In genomic region chr2:18558458-18558857, GRCh38 we compare ENCODE assay signal across 14 cellular contexts. TPM values are rescaled to one million over a fixed set of nuclear protein-coding genes. Genes with fewer than 3 reads are reported as not detected.
DNase-seq lines count a peak whose midpoint lies in the region; ATAC-seq, FAIRE-seq and TF ChIP-seq lines count a peak whose summit lies in the region.
"Had no signal": no experiment of that assay in that cellular context is flagged by ENCODE, and none has a peak within 500 bp of the region (broad histone marks: within the 10 kb centered on the region; RNA-seq: fewer than 3 reads in every experiment).

No MANE protein-coding gene starts in this region.

- no peaks in the 10 kb centered on the region for H3K27me3 ChIP-seq in heart left ventricle
- H3K27me3 ChIP-seq in hepatocyte: no peaks in the 10 kb centered on the region
- no peaks in the 10 kb centered on the region for H3K27me3 ChIP-seq in skeletal muscle tissue (ENCODE audit: control insufficient read depth in 3 of 3, insufficient read depth in 3 of 3, low read length in 3 of 3)

- no peaks in the 10 kb centered on the region for H3K9me3 Mint-ChIP-seq in WTC11

- H3K4me3 ChIP-seq in heart left ventricle: peak overlapping the region in 9 of 12 donors; percentile 66 to 92 (median 86)
- H3K4me3 ChIP-seq in hepatocyte: no peak overlapping the region
- H3K4me3 ChIP-seq in skeletal muscle tissue (ENCODE audit: low read length in 3 of 3): peak overlapping the region in 1 of 3 donors; percentile 86

- H3K36me3 ChIP-seq in heart left ventricle (peaks cover 0 to 30% (median 16%) of the 10 kb centered on the region in 9 donors), hepatocyte (replicated peaks; ENCODE audit: insufficient read depth, low read depth) (no peaks in the 10 kb centered on the region), skeletal muscle tissue (ENCODE audit: control insufficient read depth in 3 of 3, insufficient read depth in 3 of 3, low read length in 3 of 3) (peaks cover 2 to 6% (median 5%) of the 10 kb centered on the region in 3 donors)

- H3K9me3 ChIP-seq in heart left ventricle (no peaks in the 10 kb centered on the region), hepatocyte (ENCODE audit: low read depth) (no peaks in the 10 kb centered on the region), skeletal muscle tissue (ENCODE audit: control insufficient read depth in 3 of 3, low read length in 3 of 3) (no peaks in the 10 kb centered on the region)

- peaks cover 12% of the 10 kb centered on the region for H3K36me3 Mint-ChIP-seq in WTC11

- POLR2A ChIA-PET in WTC11 (lab: Charles Lee): no interaction called here

- ATAC-seq in heart left ventricle: no peak
- ATAC-seq in left ventricle myocardium superior: no peak
- ATAC-seq in WTC11: no peak
- ATAC-seq in GM18498 (IDR thresholded peaks at IDR 0.05; ENCODE audit: unreplicated experiment): no peak

- no peak for TF ChIP-seq POLR2A in heart left ventricle (IDR thresholded peaks at IDR 0.05)

- TF ChIP-seq CTCF in heart left ventricle (IDR thresholded peaks at IDR 0.05) (no peak), WTC11 (IDR thresholded peaks at IDR 0.05) (no peak), hepatocyte (IDR thresholded peaks at IDR 0.05; ENCODE audit: poor library complexity) (no peak), GM13977 (IDR thresholded peaks at IDR 0.05; ENCODE audit: extremely low read depth, insufficient read depth, missing control alignments) (no peak)

- H3K27me3 Mint-ChIP-seq in WTC11 (ENCODE audit: low read depth): no peaks in the 10 kb centered on the region; the same call in 1 of the 2 replicates

- peak overlapping the region; percentile 8; the same call in 1 of the 2 replicates for H3K27ac Mint-ChIP-seq in WTC11

- DNase-seq in heart left ventricle (no peak), left ventricle myocardium superior (no peak), WTC11 (ENCODE audit: low spot score) (no peak), hepatocyte (ENCODE audit: low spot score) (no peak), GM13977 (ENCODE audit: low spot score) (no peak), RCC 7860 (ENCODE audit: low spot score) (no peak)
- DNase-seq: NCI-H2029 treated with DMSO at 0.1 percent for 48 hours; posterior cingulate gyrus; stimulated activated CD4-positive, alpha-beta T cell treated with anti-CD3 and anti-CD28 coated beads, Interleukin-4, amount 100 ng/mL, for 4 hours; T-helper 1 cell had no signal

- peak overlapping the region; percentile 27 to 99 (median 97) for H3K27ac ChIP-seq in heart left ventricle
- H3K27ac ChIP-seq in hepatocyte: no peak overlapping the region
- no peak overlapping the region for H3K27ac ChIP-seq in skeletal muscle tissue (ENCODE audit: low read depth, low read length)
- H3K27ac ChIP-seq: C4-2B had no signal

- H3K79me2 ChIP-seq in hepatocyte: peaks cover 54% of the 10 kb centered on the region

- no peak for FAIRE-seq in RCC 7860 (lab: Jason Lieb, UNC)

- peak overlapping the region; percentile 88 for H3K4me2 ChIP-seq in hepatocyte

- CTCF ChIA-PET in WTC11 (lab: Charles Lee): interaction anchor here (1.4 to 3.3 kb wide), 2 partner anchors 38 to 171 kb away, joined by 4 to 22 read pairs; no protein-coding TSS in a partner anchor

- 44 to 71% (median 60%) methylated on average over 1 of the region's 1 CpG for WGBS in heart left ventricle, 4 donors
- WGBS in hepatocyte (ENCODE audit: low lambda C conversion rate, missing lambda C conversion rate): 46% methylated on average over 1 of the region's 1 CpG

- intact Hi-C loops in heart left ventricle (cut with DNase I) (loop anchor here in 3 of 10 donors (2.0 to 10.0 kb wide), 4 partner anchors 32 to 1336 kb away; no protein-coding TSS in a partner anchor), left ventricle myocardium superior (cut with micrococcal nuclease) (no loop called here)

- H3K9me2 ChIP-seq in hepatocyte (replicated peaks; ENCODE audit: insufficient read depth): no peaks in the 10 kb centered on the region

- H3K4me1 ChIP-seq in heart left ventricle (peaks cover 7 to 58% (median 29%) of the 10 kb centered on the region in 12 donors), hepatocyte (ENCODE audit: insufficient read depth) (peaks cover 17% of the 10 kb centered on the region), skeletal muscle tissue (ENCODE audit: control insufficient read depth in 3 of 3, insufficient read depth in 3 of 3, low read length in 3 of 3) (peaks cover 26 to 34% (median 29%) of the 10 kb centered on the region in 3 donors)

- in situ Hi-C loops in GM13977 (cut with MboI; ENCODE audit: low pct_unique_long_range_greater_than_20kb, low sequenced_read_pairs, unreplicated experiment): no loop called here

- peak overlapping the region; percentile 8 to 87 (median 27) for H3K9ac ChIP-seq in skeletal muscle tissue (ENCODE audit: low read depth in 1 of 3, low read length in 3 of 3)

- no peak overlapping the region for H2AFZ ChIP-seq in hepatocyte

- peaks cover 24% of the 10 kb centered on the region for H3K4me1 Mint-ChIP-seq in WTC11

- H4K20me1 ChIP-seq in hepatocyte (ENCODE audit: insufficient read depth, poor library complexity, severe bottlenecking): peaks cover 4% of the 10 kb centered on the region

- peak overlapping the region; percentile 85 for H3K4me3 Mint-ChIP-seq in WTC11

TF ChIP-seq in WTC11, 78 proteins besides CTCF, POLR2A, EP300 and RAD21 (continues in another document):
- TF ChIP-seq NFATC4 (CRISPR knock-in tag; IDR thresholded peaks at IDR 0.05) (no peak), ZNF281 (CRISPR knock-in tag; IDR thresholded peaks at IDR 0.05) (no peak), CBFB (CRISPR knock-in tag; IDR thresholded peaks at IDR 0.05; ENCODE audit: low read depth) (no peak), PRDM15 (CRISPR knock-in tag; IDR thresholded peaks at IDR 0.05) (no peak), E2F4 (CRISPR knock-in tag; IDR thresholded peaks at IDR 0.05; ENCODE audit: borderline replicate concordance, low read depth) (no peak), ZNF416 (CRISPR knock-in tag; IDR thresholded peaks at IDR 0.05) (no peak), TEAD1 (CRISPR knock-in tag; IDR thresholded peaks at IDR 0.05) (no peak)

RNA-seq across cellular contexts. Expression of gene RDH14, which starts 2.0 kb away (rescaled TPM):
- total RNA-seq in heart left ventricle (10 to 100 TPM; 40.0 to 70.7 (median 49.0) TPM), left ventricle myocardium superior (50.3 TPM), WTC11 (2021) (20.6 to 22.4 TPM (median 20.9 TPM) in 3 replicates), hepatocyte (39.5 and 46.5 TPM in 2 replicates), skeletal muscle tissue (23.0 TPM)
- polyA plus RNA-seq in heart left ventricle (10 to 100 TPM; 33.9 to 41.0 TPM), hepatocyte (38.2 and 49.3 TPM in 2 replicates)

RNA-seq across cellular contexts. Expression of gene NT5C1B, which starts 30.9 kb away (rescaled TPM):
- total RNA-seq in heart left ventricle: not detected
- polyA plus RNA-seq in heart left ventricle: not detected
- not detected for total RNA-seq in left ventricle myocardium superior
- not detected in 3 replicates for total RNA-seq in WTC11 (2021)
- not detected in 2 replicates for total RNA-seq in hepatocyte
- polyA plus RNA-seq in hepatocyte: 0.22 and 0.51 TPM in 2 replicates
- not detected for total RNA-seq in skeletal muscle tissue
- total RNA-seq: LHCN-M2 had no signal

Comparison
In these comparisons a context has a peak if more than half of its experiments do, and no peak if none do; other contexts are left out.
1. H3K27ac ChIP-seq: peak in heart left ventricle (12 of 12); none in hepatocyte (single experiment) and skeletal muscle tissue (single experiment).